Comparison of ENCODE assay signal across 8 cellular contexts in the genomic region with DNA sequence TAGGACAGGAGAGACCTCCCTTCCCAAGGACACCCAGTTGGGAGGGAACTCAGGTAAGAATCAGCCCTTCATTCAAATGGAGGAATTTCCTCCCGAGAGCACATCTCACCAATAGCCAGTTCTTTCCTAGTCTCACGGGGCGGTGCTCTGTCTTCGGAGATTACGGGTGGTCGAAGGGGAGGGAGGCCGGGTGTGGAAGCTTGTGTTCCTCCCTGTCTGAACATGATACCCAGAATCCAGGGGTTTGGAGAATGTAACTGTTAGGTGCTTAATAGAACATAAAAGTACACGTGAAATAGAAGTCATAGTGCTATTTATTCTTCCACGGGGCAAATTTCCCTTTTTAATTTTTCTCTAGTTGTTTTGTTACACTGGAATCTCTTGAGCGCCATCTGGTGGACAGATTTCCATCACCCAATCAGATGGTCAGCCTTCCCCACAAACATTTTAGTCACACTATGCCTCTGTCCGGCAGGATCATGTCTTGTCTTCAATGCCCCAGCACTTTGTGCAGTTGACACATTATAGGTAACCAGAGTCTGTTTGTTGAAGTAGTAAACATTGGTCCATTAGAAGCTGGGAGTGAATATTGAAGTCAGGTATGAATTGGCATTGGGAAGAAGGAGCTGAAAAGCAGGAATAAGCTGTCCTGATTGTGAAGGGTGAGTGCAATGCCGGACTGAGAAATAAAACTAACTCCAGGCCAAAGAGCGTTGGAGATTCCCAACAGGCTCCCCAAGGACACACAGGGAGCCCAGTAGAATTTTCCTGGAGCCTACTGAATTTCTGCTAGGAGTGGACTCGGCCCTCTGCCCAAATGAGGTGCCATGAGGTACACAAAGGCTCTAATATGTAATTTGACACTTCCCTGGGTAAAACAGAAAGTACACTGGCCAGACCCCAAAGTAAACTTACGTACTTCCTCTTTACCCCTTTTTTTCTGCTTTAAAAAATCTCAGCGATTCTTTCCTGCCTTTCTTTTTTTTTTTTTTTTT. TPM values are rescaled to one million over a fixed set of nuclear protein-coding genes. Genes with fewer than 3 reads are reported as not detected.
DNase-seq lines count a peak whose midpoint lies in the region; ATAC-seq, FAIRE-seq and TF ChIP-seq lines count a peak whose summit lies in the region.

No MANE protein-coding gene starts in this region.

- H3K9me3 Mint-ChIP-seq in neural progenitor cell: peaks cover 2% of the 10 kb centered on the region

- FAIRE-seq in RCC 7860 (lab: Jason Lieb, UNC): peak; percentile 21

- H3K36me3 ChIP-seq in neural progenitor cell (no peaks in the 10 kb centered on the region), stomach smooth muscle (ENCODE audit: control insufficient read depth in 2 of 2, insufficient read depth in 2 of 2, low read length in 2 of 2) (no peaks in the 10 kb centered on the region)

- no peaks in the 10 kb centered on the region for H3K27me3 ChIP-seq in neural progenitor cell
- no peaks in the 10 kb centered on the region for H3K27me3 ChIP-seq in stomach smooth muscle (ENCODE audit: control insufficient read depth in 1 of 2, insufficient read depth in 2 of 2, low read length in 2 of 2)

- no peak overlapping the region for H3K27ac Mint-ChIP-seq in neural progenitor cell

- DNase-seq in AG09309 (ENCODE audit: low read depth) (peak; percentile 65), Kasumi-1 (lab: John Stamatoyannopoulos, UW) (peak; percentile 78 to 86), RCC 7860 (ENCODE audit: low spot score) (peak; percentile 58), fibroblast of the aortic adventitia (ENCODE audit: low read depth) (peak; percentile 93), neural progenitor cell (ENCODE audit: low spot score) (peak; percentile 81)
- DNase-seq in activated T-helper 1 cell treated with anti-CD3 and anti-CD28 coated beads, Interleukin-2, amount 50 U/mL, for 16 hours (ENCODE audit: low read depth in 1 of 2, low spot score in 1 of 2): peak; percentile 7 to 13

- H3K27ac ChIP-seq in neural progenitor cell (no peak overlapping the region), stomach smooth muscle (ENCODE audit: low read length) (no peak overlapping the region)

- peaks cover 24% of the 10 kb centered on the region for H3K4me1 Mint-ChIP-seq in neural progenitor cell

- H3K4me3 ChIP-seq in AG09309 (ENCODE audit: control insufficient read depth, low read depth, low read length) (peak overlapping the region; percentile 47), fibroblast of the aortic adventitia (ENCODE audit: low read depth, low read length) (peak overlapping the region; percentile 62), neural progenitor cell (peak overlapping the region; percentile 27), stomach smooth muscle (ENCODE audit: low read length in 2 of 2) (peak overlapping the region; percentile 53 to 75)

- peaks cover 4% of the 10 kb centered on the region for H3K27me3 Mint-ChIP-seq in neural progenitor cell (ENCODE audit: insufficient read depth, low read depth)

- no peaks in the 10 kb centered on the region for H3K9me3 ChIP-seq in neural progenitor cell (ENCODE audit: low read depth)
- no peaks in the 10 kb centered on the region for H3K9me3 ChIP-seq in stomach smooth muscle (ENCODE audit: control insufficient read depth in 2 of 2, low read length in 2 of 2)

- H3K4me1 ChIP-seq in neural progenitor cell: peaks cover 22% of the 10 kb centered on the region
- H3K4me1 ChIP-seq in stomach smooth muscle (ENCODE audit: control insufficient read depth, insufficient read depth, low read length): peaks cover 4% of the 10 kb centered on the region

- no peak overlapping the region for H3K9ac ChIP-seq in neural progenitor cell
- peak overlapping the region; percentile 23 to 62 for H3K9ac ChIP-seq in stomach smooth muscle (ENCODE audit: low read length in 2 of 2)

- H3K4me2 ChIP-seq in neural progenitor cell: peak overlapping the region; percentile 21

- peak overlapping the region; percentile 84 for H2AFZ ChIP-seq in neural progenitor cell (replicated peaks)

- H3K4me3 Mint-ChIP-seq in neural progenitor cell: peak overlapping the region; percentile 79

- no peaks in the 10 kb centered on the region for H3K36me3 Mint-ChIP-seq in neural progenitor cell

- ATAC-seq in GM18909 (IDR thresholded peaks at IDR 0.05; ENCODE audit: poor library complexity, unreplicated experiment): peak; percentile 72

- peaks cover 14% of the 10 kb centered on the region for H3F3A ChIP-seq in neural progenitor cell (ENCODE audit: low read depth)

- H4K20me1 ChIP-seq in neural progenitor cell (ENCODE audit: low read depth): no peaks in the 10 kb centered on the region

- no peaks in the 10 kb centered on the region for H3K79me2 ChIP-seq in neural progenitor cell (ENCODE audit: low read depth)

- TF ChIP-seq CTCF in AG09309 (IDR thresholded peaks at IDR 0.05; ENCODE audit: control insufficient read depth, insufficient read depth, low read depth, low read length, missing control alignments): peak; percentile 77
- TF ChIP-seq CTCF in fibroblast of the aortic adventitia (IDR thresholded peaks at IDR 0.05; ENCODE audit: insufficient read depth, low read length): peak; percentile 81
- TF ChIP-seq CTCF in neural progenitor cell (IDR thresholded peaks at IDR 0.05): peak; percentile 90

RNA-seq across cellular contexts. Expression of a gene that starts 27.6 kb away (rescaled TPM):
- total RNA-seq in fibroblast of the aortic adventitia (ENCODE audit: low replicate concordance) (4.4 and 7.3 TPM in 2 replicates), neural progenitor cell (ENCODE audit: low replicate concordance) (8.3 and 9.8 TPM in 2 replicates)

RNA-seq across cellular contexts. Expression of a gene that starts 36.1 kb away (rescaled TPM):
- total RNA-seq in fibroblast of the aortic adventitia (ENCODE audit: low replicate concordance): 246 and 430 TPM in 2 replicates
- total RNA-seq in neural progenitor cell (ENCODE audit: low replicate concordance): 166 and 204 TPM in 2 replicates

Comparison
In these comparisons a context has a peak if more than half of its experiments do, and no peak if none do; other contexts are left out.
1. DNase-seq: peak in every context shown above with its lines; median percentile 93 in fibroblast of the aortic adventitia; 82 in Kasumi-1; 81 in neural progenitor cell; 65 in AG09309; 58 in RCC 7860; 10 in activated T-helper 1 cell treated with anti-CD3 and anti-CD28 coated beads, Interleukin-2, amount 50 U/mL, for 16 hours.